Comparison of ENCODE assay signal across 25 cellular contexts in the genomic region with DNA sequence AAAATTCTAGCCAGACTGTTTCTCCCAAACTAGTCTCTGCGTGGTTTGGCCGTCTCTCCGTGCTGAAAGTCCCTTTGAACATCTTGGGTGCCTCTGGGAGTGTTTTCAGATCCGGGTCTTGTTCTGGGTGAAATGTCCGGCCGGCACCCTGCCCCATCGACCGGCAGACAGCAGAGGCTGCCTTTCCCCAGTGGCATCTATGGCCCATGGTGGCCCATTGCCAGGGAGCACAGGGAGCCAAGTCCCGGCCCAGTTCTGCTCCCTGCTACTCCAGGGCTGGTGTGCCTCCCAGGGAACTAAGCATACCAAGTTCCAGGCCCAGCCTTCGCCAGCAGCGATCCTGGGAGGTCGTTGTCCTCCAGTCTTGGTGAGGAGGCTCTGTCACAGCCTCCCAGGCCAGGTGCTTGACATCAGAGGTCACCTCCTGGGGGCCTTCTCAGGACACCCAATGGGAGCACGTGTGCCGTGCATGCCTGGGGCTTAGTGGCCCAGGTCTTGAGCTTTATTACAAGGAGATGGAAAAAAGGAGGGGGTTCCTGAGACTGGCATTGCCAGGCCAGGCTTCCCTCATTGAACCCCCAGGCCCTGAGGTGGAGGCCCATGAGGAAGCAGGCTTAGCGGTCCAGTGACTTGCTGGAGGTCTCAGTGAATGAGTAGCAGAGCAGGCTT. TPM values are rescaled to one million over a fixed set of nuclear protein-coding genes. Genes with fewer than 3 reads are reported as not detected.
DNase-seq lines count a peak whose midpoint lies in the region; ATAC-seq, FAIRE-seq and TF ChIP-seq lines count a peak whose summit lies in the region.
"Had no signal": no experiment of that assay in that cellular context is flagged by ENCODE, and none has a peak within 500 bp of the region (broad histone marks: within the 10 kb centered on the region; RNA-seq: fewer than 3 reads in every experiment).

No MANE protein-coding gene starts in this region.

- H2AFZ ChIP-seq in H1 (ENCODE audit: low read length) (no peak overlapping the region), HepG2 (ENCODE audit: low read length) (no peak overlapping the region)

- in situ Hi-C loops in HepG2 (cut with HindIII; ENCODE audit: extremely low pct_ligation_motif_present, low pct_unique_long_range_greater_than_20kb): no loop called here

- H3K36me3 Mint-ChIP-seq in activated CD8-positive, alpha-beta T cell treated with anti-CD3 and anti-CD28 coated beads for 36 hours (ENCODE audit: low read depth): peaks cover 8% of the 10 kb centered on the region

- no peak overlapping the region for H2BK20ac ChIP-seq in H1 (ENCODE audit: low read length)

- H3K27ac ChIP-seq in HEK293 (ENCODE audit: extremely low read depth, low read depth, low read length): no peak overlapping the region
- H3K27ac ChIP-seq in H1 (ENCODE audit: low read depth, low read length): no peak overlapping the region
- H3K27ac ChIP-seq in HepG2 (ENCODE audit: extremely low read length, insufficient read depth, low read length): peak overlapping the region; percentile 9
- H3K27ac ChIP-seq in substantia nigra (ENCODE audit: low read depth, low read length, poor library complexity, severe bottlenecking): peak overlapping the region; percentile 93
- H3K27ac ChIP-seq: thoracic aorta had no signal

- TF ChIP-seq RAD21 in H1 (IDR thresholded peaks at IDR 0.05 in 1 of 2, conservative IDR thresholded peaks at IDR 0.05 in 1 of 2; ENCODE audit: low read depth in 2 of 2, low read length in 2 of 2): no peak
- no peak for TF ChIP-seq RAD21 in HepG2 (CRISPR knock-in tag; IDR thresholded peaks at IDR 0.05)

- no peak overlapping the region for H3K4me3 ChIP-seq in HEK293 (ENCODE audit: low read depth, low read length)
- no peak overlapping the region for H3K4me3 ChIP-seq in H1 (ENCODE audit: extremely low read depth in 1 of 4, insufficient read depth in 2 of 4, low read depth in 3 of 4, low read length in 4 of 4)
- peak overlapping the region in 1 of 3 experiments; percentile 39; a peak in 1 of 6 replicates for H3K4me3 ChIP-seq in HepG2 (replicated peaks in 1 of 3; ENCODE audit: insufficient read depth in 1 of 3, low read depth in 2 of 3, low read length in 3 of 3)
- H3K4me3 ChIP-seq: thoracic aorta had no signal

- H3K23me2 ChIP-seq in H1 (ENCODE audit: low read depth, low read length): no peaks in the 10 kb centered on the region

- no peak overlapping the region; the same call in 1 of the 2 replicates for H3K18ac ChIP-seq in H1 (ENCODE audit: extremely low read depth, low read length)

- H3K9me3 ChIP-seq in HEK293 (ENCODE audit: control insufficient read depth, insufficient read depth, low read depth, low read length) (no peaks in the 10 kb centered on the region), H1 (ENCODE audit: insufficient read depth in 2 of 2, low read depth in 1 of 2, low read length in 1 of 2) (no peaks in the 10 kb centered on the region), HepG2 (ENCODE audit: low read length) (no peaks in the 10 kb centered on the region)
- H3K9me3 ChIP-seq: Caco-2, thoracic aorta had no signal

- no peak overlapping the region for H2BK12ac ChIP-seq in H1 (ENCODE audit: low read depth, low read length)

- H3K4me1 ChIP-seq in HEK293 (ENCODE audit: control insufficient read depth, insufficient read depth, low read length): no peaks in the 10 kb centered on the region
- peaks cover 0 to 33% (median 20%) of the 10 kb centered on the region in 4 experiments; a peak in 6 of 7 replicates for H3K4me1 ChIP-seq in H1 (replicated peaks in 1 of 4; ENCODE audit: control insufficient read depth in 3 of 4, insufficient read depth in 4 of 4, low read length in 3 of 4)
- H3K4me1 ChIP-seq in HepG2 (ENCODE audit: insufficient read depth, low read length): peaks cover 32% of the 10 kb centered on the region
- H3K4me1 ChIP-seq: Caco-2 had no signal

- peak overlapping the region; percentile 53; the same call in 1 of the 2 replicates for H2BK15ac ChIP-seq in H1 (ENCODE audit: low read length)

- H3K4ac ChIP-seq in H1 (replicated peaks; ENCODE audit: insufficient read length, low read depth, low read length): no peak overlapping the region

- H3K23ac ChIP-seq in H1 (ENCODE audit: insufficient read length): no peak overlapping the region

- TF ChIP-seq CTCF in HEK293 (tag by site-specific recombination; IDR thresholded peaks at IDR 0.05) (no peak), H1 (IDR thresholded peaks at IDR 0.05; ENCODE audit: control extremely low read depth in 1 of 3, insufficient read depth in 1 of 3, low read depth in 1 of 3, low read length in 3 of 3) (no peak), HepG2 (CRISPR knock-in tag; IDR thresholded peaks at IDR 0.05) (no peak)
- no peak for TF ChIP-seq CTCF in activated CD8-positive, alpha-beta T cell treated with anti-CD3 and anti-CD28 coated beads for 36 hours (IDR thresholded peaks at IDR 0.05)

- WGBS in H1 (ENCODE audit: extremely low coverage in 1 of 2, insufficient coverage in 1 of 2, insufficient read length in 1 of 2, insufficient replicate concordance in 2 of 2, low coverage in 1 of 2, low lambda C conversion rate in 2 of 2, missing lambda C conversion rate in 1 of 2), 2 experiments: 90% methylated on average over 14 of the region's 15 CpGs; no CpG with 5 or more reads in 1 of the 2 experiments
- 34% methylated on average over 15 of the region's 15 CpGs for WGBS in HepG2 (ENCODE audit: low lambda C conversion rate)

- no peak overlapping the region for H2BK5ac ChIP-seq in H1 (ENCODE audit: low read depth, low read length)

- ATAC-seq in HepG2: peak; percentile 19
- no peak for ATAC-seq in activated CD8-positive, alpha-beta T cell treated with anti-CD3 and anti-CD28 coated beads for 36 hours
- ATAC-seq: activated CD4-positive, alpha-beta T cell treated with anti-CD3 and anti-CD28 coated beads for 36 hours; Panc1 had no signal

- H3K4me1 Mint-ChIP-seq in activated CD8-positive, alpha-beta T cell treated with anti-CD3 and anti-CD28 coated beads for 36 hours (ENCODE audit: low read depth): no peaks in the 10 kb centered on the region

- H4K91ac ChIP-seq in H1 (replicated peaks; ENCODE audit: insufficient read length, low read length): no peak overlapping the region

- intact Hi-C loops in HepG2 (cut with micrococcal nuclease; ENCODE audit: unreplicated experiment): no loop called here
- intact Hi-C loops in activated CD8-positive, alpha-beta T cell treated with anti-CD3 and anti-CD28 coated beads for 36 hours (cut with micrococcal nuclease): no loop called here

- H3K4me2 ChIP-seq in H1 (ENCODE audit: insufficient read depth in 1 of 2, low read depth in 2 of 2, low read length in 2 of 2) (no peak overlapping the region), HepG2 (ENCODE audit: low read depth, low read length) (peak overlapping the region; percentile 77)

- H3K9me3 Mint-ChIP-seq in activated CD8-positive, alpha-beta T cell treated with anti-CD3 and anti-CD28 coated beads for 36 hours: no peaks in the 10 kb centered on the region
- H3K9me3 Mint-ChIP-seq: activated naive CD4-positive, alpha-beta T cell treated with anti-CD3 and anti-CD28 coated beads for 36 hours; activated T-cell treated with anti-CD3 and anti-CD28 coated beads, Interleukin-2, amount 50 U/mL, for 72 hours; central memory CD8-positive, alpha-beta T cell; naive thymus-derived CD4-positive, alpha-beta T cell; stimulated activated memory B cell treated with anti-CD40 and anti-IgM and Interleukin-4, amounts not matched to agents 10 μg/mL and 1 μg/mL and 100 μg/mL, for 72 hours; T-helper 1 cell treated with Interleukin-12 subunit alpha and Interleukin-12 subunit beta and Interleukin-4 antibody, amounts not matched to agents 30 μg/mL and 1 μg/mL, for 36 hours had no signal

- H2AK5ac ChIP-seq in H1 (ENCODE audit: low read depth, low read length): no peak overlapping the region

- H3K79me2 ChIP-seq in H1 (ENCODE audit: control insufficient read depth in 1 of 2, insufficient read depth in 2 of 2, low read length in 2 of 2): no peaks in the 10 kb centered on the region
- no peaks in the 10 kb centered on the region for H3K79me2 ChIP-seq in HepG2 (ENCODE audit: insufficient read depth, low read length)

- DNase-seq in H1 (ENCODE audit: low read depth in 1 of 2, low spot score in 2 of 2): no peak
- no peak for DNase-seq in HepG2 (ENCODE audit: low spot score)
- DNase-seq in substantia nigra (lab: John Stamatoyannopoulos, UW): peak in 48 of 49 donors; percentile 14 to 88 (median 72)
- no peak for DNase-seq in activated CD8-positive, alpha-beta T cell treated with anti-CD3 and anti-CD28 coated beads for 36 hours
- DNase-seq in NCI-H146 (lab: John Stamatoyannopoulos, UW): no peak
- no peak for DNase-seq in central memory CD4-positive, alpha-beta T cell
- DNase-seq: activated CD4-positive, alpha-beta T cell treated with anti-CD3 and anti-CD28 coated beads for 36 hours; activated naive CD4-positive, alpha-beta T cell treated with anti-CD3 and anti-CD28 coated beads for 36 hours; activated T-cell treated with anti-CD3 and anti-CD28 coated beads, Interleukin-2, amount 50 U/mL, for 72 hours; aorta; Caco-2; kidney; mesendoderm; naive thymus-derived CD4-positive, alpha-beta T cell; NCI-H187 treated with DMSO at 0.1 percent for 48 hours; NCI-H446 treated with DMSO at 0.1 percent for 48 hours; small intestine had no signal

- CTCF ChIA-PET in HEK293 (lab: Yijun Ruan, JAX) (interaction anchor here (0.6 to 2.6 kb wide), 5 partner anchors 10 to 181 kb away, joined by 3 to 15 read pairs (median 4); no protein-coding TSS in a partner anchor), H1 (lab: Charles Lee; ENCODE audit: partially characterized antibody) (interaction anchor here (1.0 to 2.2 kb wide), 3 partner anchors 10 to 31 kb away, joined by 3 to 14 read pairs (median 4); no protein-coding TSS in a partner anchor), HepG2 (lab: Yijun Ruan, JAX; ENCODE audit: low intra/inter-chr PET ratio, low total read pairs) (no interaction called here)
- CTCF ChIA-PET in activated CD8-positive, alpha-beta T cell treated with anti-CD3 and anti-CD28 coated beads for 36 hours (lab: Charles Lee): interaction anchor here (0.7 to 1.5 kb wide), 2 partner anchors 13 to 72 kb away, joined by 3 read pairs; no protein-coding TSS in a partner anchor

- H3K4me3 Mint-ChIP-seq in activated CD8-positive, alpha-beta T cell treated with anti-CD3 and anti-CD28 coated beads for 36 hours: no peak overlapping the region
- H3K4me3 Mint-ChIP-seq: activated CD4-positive, alpha-beta T cell treated with anti-CD3 and anti-CD28 coated beads for 36 hours; activated naive CD4-positive, alpha-beta T cell treated with anti-CD3 and anti-CD28 coated beads for 36 hours; activated T-cell treated with anti-CD3 and anti-CD28 coated beads, Interleukin-2, amount 50 U/mL, for 72 hours; B cell; central memory CD8-positive, alpha-beta T cell; naive thymus-derived CD4-positive, alpha-beta T cell; stimulated activated memory B cell treated with anti-CD40 and anti-IgM and Interleukin-4, amounts not matched to agents 10 μg/mL and 1 μg/mL and 100 μg/mL, for 72 hours; T-helper 1 cell treated with Interleukin-12 subunit alpha and Interleukin-12 subunit beta and Interleukin-4 antibody, amounts not matched to agents 30 μg/mL and 1 μg/mL, for 36 hours had no signal

- H4K20me1 ChIP-seq in H1 (replicated peaks in 1 of 2; ENCODE audit: control insufficient read depth in 1 of 2, insufficient read depth in 2 of 2, low read length in 2 of 2): peaks cover 0 to 2% of the 10 kb centered on the region in 2 experiments
- no peaks in the 10 kb centered on the region for H4K20me1 ChIP-seq in HepG2 (ENCODE audit: insufficient read depth, low read length)

- POLR2A ChIA-PET in HEK293 (lab: Yijun Ruan, JAX) (interaction anchor here (0.7 kb wide), 3 partner anchors 10 to 675 kb away, joined by 3 to 4 read pairs (median 4); no protein-coding TSS in a partner anchor), H1 (lab: Charles Lee; ENCODE audit: partially characterized antibody) (interaction anchor here (1.1 to 1.3 kb wide), 2 partner anchors 10 to 71 kb away, joined by 4 read pairs; no protein-coding TSS in a partner anchor), HepG2 (lab: Yijun Ruan, JAX) (interaction anchor here (0.7 to 2.5 kb wide), 3 partner anchors 9 to 72 kb away, joined by 3 to 12 read pairs (median 4); no protein-coding TSS in a partner anchor)
- POLR2A ChIA-PET in activated CD8-positive, alpha-beta T cell treated with anti-CD3 and anti-CD28 coated beads for 36 hours (lab: Charles Lee): interaction anchor here (1.2 kb wide), 1 partner anchor 16 kb away, joined by 3 read pairs; no protein-coding TSS in a partner anchor

- TF ChIP-seq EP300 in H1 (IDR thresholded peaks at IDR 0.05; ENCODE audit: borderline replicate concordance in 1 of 2, low read depth in 2 of 2, low read length in 2 of 2) (no peak), HepG2 (IDR thresholded peaks at IDR 0.05; ENCODE audit: low read depth in 2 of 2, low read length in 2 of 2) (no peak), HepG2 (CRISPR knock-in tag; IDR thresholded peaks at IDR 0.05; ENCODE audit: borderline replicate concordance) (no peak)

- FAIRE-seq in H1 (lab: Jason Lieb, UNC) (no peak), HepG2 (lab: Jason Lieb, UNC) (no peak)
- FAIRE-seq: GM12892, kidney, small intestine had no signal

- H3K36me3 ChIP-seq in HEK293 (ENCODE audit: control insufficient read depth in 2 of 2, insufficient read depth in 1 of 2, low read length in 2 of 2) (peaks cover 0 to 21% of the 10 kb centered on the region in 2 experiments; a peak in 1 of 3 replicates), H1 (ENCODE audit: control insufficient read depth in 2 of 4, insufficient read depth in 4 of 4, low read length in 3 of 4) (peaks cover 0 to 7% (median 2%) of the 10 kb centered on the region in 4 experiments; a peak in 2 of 8 replicates), HepG2 (replicated peaks in 1 of 2; ENCODE audit: control insufficient read depth in 1 of 2, insufficient read depth in 2 of 2, low read length in 2 of 2) (peaks cover under 1 to 2% of the 10 kb centered on the region in 2 experiments; a peak in 2 of 5 replicates)

- H3K79me1 ChIP-seq in H1 (ENCODE audit: low read depth, low read length): no peaks in the 10 kb centered on the region

- no TSS peak for BruUV-seq in HepG2 (replicated peaks; lab: Mats Ljungman, UMichigan)

- H4K8ac ChIP-seq in H1 (ENCODE audit: extremely low read depth, insufficient read depth, low read length): peak overlapping the region; percentile 72; the same call in 1 of the 2 replicates

- H3K14ac ChIP-seq in H1 (ENCODE audit: insufficient read length): no peak overlapping the region

- H2BK120ac ChIP-seq in H1 (replicated peaks; ENCODE audit: low read depth, low read length): no peak overlapping the region

- H3K27me3 ChIP-seq in H1 (replicated peaks in 1 of 4; ENCODE audit: control insufficient read depth in 3 of 4, extremely low read depth in 1 of 4, insufficient read depth in 3 of 4, low read length in 3 of 4) (no peaks in the 10 kb centered on the region), HepG2 (ENCODE audit: control insufficient read depth in 1 of 2, insufficient read depth in 2 of 2, low read length in 2 of 2) (peaks cover 0 to 8% of the 10 kb centered on the region in 2 experiments; a peak in 3 of 5 replicates)

- no peak overlapping the region for H4K5ac ChIP-seq in H1 (ENCODE audit: insufficient read length, low read depth, low read length)

- no peak overlapping the region for H3K9ac ChIP-seq in H1 (replicated peaks in 1 of 4; ENCODE audit: extremely low read depth in 1 of 4, low read depth in 3 of 4, low read length in 3 of 4)
- H3K9ac ChIP-seq in HepG2 (ENCODE audit: insufficient read depth, low read depth, low read length): no peak overlapping the region; the same call in 1 of the 2 replicates

- no peaks in the 10 kb centered on the region for H3K27me3 Mint-ChIP-seq in activated CD8-positive, alpha-beta T cell treated with anti-CD3 and anti-CD28 coated beads for 36 hours
- H3K27me3 Mint-ChIP-seq: activated CD4-positive, alpha-beta T cell treated with anti-CD3 and anti-CD28 coated beads for 36 hours; central memory CD8-positive, alpha-beta T cell; naive thymus-derived CD4-positive, alpha-beta T cell had no signal

- no peak overlapping the region for H3K56ac ChIP-seq in H1 (replicated peaks; ENCODE audit: insufficient read length, low read depth, low read length)

- TF ChIP-seq POLR2A in H1 (IDR thresholded peaks at IDR 0.05; ENCODE audit: control extremely low read depth in 1 of 2, low read depth in 2 of 2, low read length in 2 of 2) (0 out of 3 replicates have a peak, but pooled peaks of 1 of the 2 experiments have one; percentile 3), HepG2 (IDR thresholded peaks at IDR 0.05; ENCODE audit: insufficient read depth in 1 of 2, low read depth in 2 of 2, low read length in 2 of 2) (no peak)

- H3K27ac Mint-ChIP-seq in activated CD8-positive, alpha-beta T cell treated with anti-CD3 and anti-CD28 coated beads for 36 hours: no peak overlapping the region
- H3K27ac Mint-ChIP-seq: activated CD4-positive, alpha-beta T cell treated with anti-CD3 and anti-CD28 coated beads for 36 hours; activated naive CD4-positive, alpha-beta T cell treated with anti-CD3 and anti-CD28 coated beads for 36 hours; activated T-cell treated with anti-CD3 and anti-CD28 coated beads, Interleukin-2, amount 50 U/mL, for 72 hours; B cell; stimulated activated memory B cell treated with anti-CD40 and anti-IgM and Interleukin-4, amounts not matched to agents 10 μg/mL and 1 μg/mL and 100 μg/mL, for 72 hours; T-helper 1 cell treated with Interleukin-12 subunit alpha and Interleukin-12 subunit beta and Interleukin-4 antibody, amounts not matched to agents 30 μg/mL and 1 μg/mL, for 36 hours had no signal

RNA-seq across cellular contexts. Expression of gene PGS1, which starts 53.9 kb away (rescaled TPM):
- total RNA-seq in H1 (2021; fragmentation: NEBNext Ultra II Directional; extraction: Animal tissue kit (Norgen Biotek cat#: 25700)): 56.7 and 60.0 TPM in 2 replicates
- 46.7 and 69.3 TPM in 2 replicates for polyA plus RNA-seq in H1 (2011; rRNA removed)
- 69.5 TPM for polyA plus RNA-seq in H1 (2011; cell fraction: cytosol; rRNA removed)
- 180 TPM for polyA plus RNA-seq in H1 (2011; cell fraction: nucleus; rRNA removed)
- polyA plus RNA-seq in H1 (2012, experiment 1 of 2): 38.8 to 53.2 TPM (median 48.6 TPM) in 4 replicates
- 42.4 TPM for polyA plus RNA-seq in H1 (2012, experiment 2 of 2)
- polyA plus RNA-seq in H1 (2013, experiment 1 of 2): 34.5 TPM
- polyA plus RNA-seq in H1 (2013, experiment 2 of 2): 33.4 TPM
- 49.7 and 65.7 TPM in 2 replicates for polyA minus RNA-seq in H1 (2011; rRNA and poly(A)+ RNA removed)
- 37.5 TPM for polyA minus RNA-seq in H1 (2011; cell fraction: cytosol; rRNA and poly(A)+ RNA removed)
- polyA minus RNA-seq in H1 (2011; cell fraction: nucleus; rRNA and poly(A)+ RNA removed): 62.2 TPM
- 18.8 and 25.9 TPM in 2 replicates for total RNA-seq in HepG2 (2016; rRNA removed; fragmentation: Illumina TruSeq; extraction: Trizol)
- total RNA-seq in HepG2 (2016; cell fraction: cytosol; rRNA removed; fragmentation: Illumina TruSeq; extraction: Trizol; ENCODE audit: low read depth): 10.8 and 10.9 TPM in 2 replicates
- total RNA-seq in HepG2 (2016; cell fraction: insoluble cytoplasmic fraction; rRNA removed; fragmentation: Illumina TruSeq; extraction: Trizol): 14.8 and 27.5 TPM in 2 replicates
- 11.3 and 11.9 TPM in 2 replicates for total RNA-seq in HepG2 (2016; cell fraction: membrane; rRNA removed; fragmentation: Illumina TruSeq; extraction: Trizol)
- 27.4 and 30.7 TPM in 2 replicates for total RNA-seq in HepG2 (2016; cell fraction: nucleus; rRNA removed; fragmentation: Illumina TruSeq; extraction: Trizol)
- polyA plus RNA-seq in HepG2 (2011; rRNA removed): 31.5 and 42.3 TPM in 2 replicates
- 30.6 and 33.0 TPM in 2 replicates for polyA plus RNA-seq in HepG2 (2011; cell fraction: cytosol; rRNA removed)
- 151 and 153 TPM in 2 replicates for polyA plus RNA-seq in HepG2 (2011; cell fraction: nucleus; rRNA removed)
- 18.3 and 27.7 TPM in 2 replicates for polyA plus RNA-seq in HepG2 (2012)
- 2.9 and 3.9 TPM in 2 replicates for polyA plus RNA-seq in HepG2 (2016; cell fraction: cytosol; fragmentation: Illumina TruSeq; extraction: Trizol; ENCODE audit: low read depth)
- polyA plus RNA-seq in HepG2 (2016; cell fraction: insoluble cytoplasmic fraction; fragmentation: Illumina TruSeq; extraction: Trizol; ENCODE audit: low read depth): 12.8 and 16.5 TPM in 2 replicates
- 6.1 and 6.7 TPM in 2 replicates for polyA plus RNA-seq in HepG2 (2016; cell fraction: membrane; fragmentation: Illumina TruSeq; extraction: Trizol; ENCODE audit: low read depth)
- polyA plus RNA-seq in HepG2 (2016; cell fraction: nucleus; fragmentation: Illumina TruSeq; extraction: Trizol; ENCODE audit: insufficient read depth, low read depth): 50.4 and 56.8 TPM in 2 replicates
- 49.2 and 54.3 TPM in 2 replicates for polyA minus RNA-seq in HepG2 (2011; rRNA and poly(A)+ RNA removed; ENCODE audit: low replicate concordance)
- 13.6 and 15.2 TPM in 2 replicates for polyA minus RNA-seq in HepG2 (2011; cell fraction: cytosol; rRNA and poly(A)+ RNA removed)
- 58.3 and 63.7 TPM in 2 replicates for polyA minus RNA-seq in HepG2 (2011; cell fraction: nucleus; rRNA and poly(A)+ RNA removed)
- total RNA-seq in activated CD8-positive, alpha-beta T cell treated with anti-CD3 and anti-CD28 coated beads for 36 hours: 10 to 100 TPM; 42.1 to 43.3 TPM

Comparison
In these comparisons a context has a peak if more than half of its experiments do, and no peak if none do; other contexts are left out.
1. H3K27ac ChIP-seq: peak in HepG2 (single experiment) and substantia nigra (single experiment); none in HEK293 (single experiment) and H1 (single experiment).
2. DNase-seq: peak in substantia nigra (48 of 49); none in H1 (0 of 2), HepG2 (single experiment), activated CD8-positive, alpha-beta T cell treated with anti-CD3 and anti-CD28 coated beads for 36 hours (single experiment), NCI-H146 (single experiment) and central memory CD4-positive, alpha-beta T cell (single experiment).